ENCODE assay signal across 8 cellular contexts in the genomic region with DNA sequence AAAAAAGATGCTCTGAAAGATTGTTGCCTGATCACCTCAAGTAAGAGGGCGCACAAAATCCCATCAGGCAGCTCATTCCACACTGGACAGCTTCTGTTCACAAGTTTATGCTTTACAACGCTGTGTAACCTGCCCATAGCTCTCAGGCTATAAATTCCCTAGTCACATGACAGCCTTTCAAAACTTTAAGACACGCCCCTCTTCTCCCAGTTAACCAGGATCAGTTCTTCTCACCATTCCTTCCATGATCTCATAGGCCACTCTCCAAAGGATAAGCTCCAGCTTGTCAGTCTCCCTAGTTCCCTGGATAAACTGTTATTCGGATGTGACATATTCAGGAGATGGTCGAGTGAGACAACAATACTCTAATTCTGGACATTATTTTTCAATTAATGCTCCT. TPM values are rescaled to one million over a fixed set of nuclear protein-coding genes. Genes with fewer than 3 reads are reported as not detected.
DNase-seq lines count a peak whose midpoint lies in the region; ATAC-seq and TF ChIP-seq lines count a peak whose summit lies in the region.

No MANE protein-coding gene starts in this region.

- CTCF ChIA-PET in AG04450 (lab: Charles Lee) = interaction anchor here (0.5 to 3.3 kb wide), 4 partner anchors 13 to 137 kb away, joined by 3 to 38 read pairs (median 12); a partner anchor contains a TSS

- POLR2A ChIA-PET in AG04450 (lab: Yijun Ruan, JAX) = interaction anchor here (0.5 to 3.3 kb wide), 3 partner anchors 13 to 116 kb away, joined by 3 to 13 read pairs (median 5); a partner anchor contains a TSS

- H3K27me3 ChIP-seq in AG04450 (ENCODE audit: control insufficient read depth, insufficient read depth, low read length) = no peaks in the 10 kb centered on the region

- no peaks in the 10 kb centered on the region for H3K9me3 Mint-ChIP-seq in brain

- no peak for DNase-seq in AG04450 (ENCODE audit: low read depth, low spot score)
- peak; percentile 44 for DNase-seq in HT1080 (ENCODE audit: low read depth)
- DNase-seq in left kidney (ENCODE audit: low read depth, low spot score) = peak; percentile 71
- no peak for DNase-seq in cerebellar cortex (ENCODE audit: low spot score)
- no peak for DNase-seq in NCI-H1436 treated with DMSO at 0.1 percent for 48 hours (lab: John Stamatoyannopoulos, UW)

- peaks cover 90% of the 10 kb centered on the region for H3K4me1 Mint-ChIP-seq in brain

- peak overlapping the region in 3 of 5 experiments; percentile 1 to 7 (median 4) for H3K4me3 Mint-ChIP-seq in brain

- ATAC-seq in activated CD4-positive, CD25-positive, alpha-beta regulatory T cell treated with anti-CD3 and anti-CD28 coated beads, Interleukin-2, amount 50 U/mL, for 24 hours = no peak
- no peak for ATAC-seq in GM18867 (IDR thresholded peaks at IDR 0.05; ENCODE audit: unreplicated experiment)

- peaks cover 44% of the 10 kb centered on the region for H3K36me3 Mint-ChIP-seq in brain

- H3K4me3 ChIP-seq in AG04450 (ENCODE audit: low read depth, low read length) = no peak overlapping the region

- TF ChIP-seq CTCF in AG04450 (IDR thresholded peaks at IDR 0.05; ENCODE audit: low read depth, low read length) = no peak
- no peak for TF ChIP-seq CTCF in brain (conservative IDR thresholded peaks at IDR 0.05)

- peak overlapping the region; percentile 11 for H3K27ac ChIP-seq in AG04450 (ENCODE audit: low read depth, low read length)

- peak overlapping the region in 3 of 5 experiments; percentile 21 to 69 (median 31) for H3K27ac Mint-ChIP-seq in brain

- no peaks in the 10 kb centered on the region for H3K9me3 ChIP-seq in AG04450 (ENCODE audit: control insufficient read depth, insufficient read depth, low read length)

- no peaks in the 10 kb centered on the region for H3K27me3 Mint-ChIP-seq in brain

RNA-seq across cellular contexts. Expression of a gene that starts 15.0 kb away (rescaled TPM):
- polyA plus RNA-seq in AG04450 (2011; rRNA removed) (36.8 and 40.5 TPM in 2 replicates), brain (ENCODE audit: insufficient read depth, low read depth, low replicate concordance) (75.7 TPM)
- polyA minus RNA-seq in AG04450 (2011; rRNA and poly(A)+ RNA removed) = 68.2 and 77.5 TPM in 2 replicates
- 14.3 and 21.4 TPM in 2 replicates for total RNA-seq in HT1080 (2014; rRNA removed; shearing (Covaris generic))
- 26.5 and 36.3 TPM in 2 replicates for polyA plus RNA-seq in HT1080 (2015; cell fraction: cytosol; rRNA removed)
- 44.4 and 47.6 TPM in 2 replicates for polyA plus RNA-seq in HT1080 (2015; cell fraction: nucleus; rRNA removed)

RNA-seq across cellular contexts. Expression of a gene that starts 42.1 kb away (rescaled TPM):
- 48.6 and 67.5 TPM in 2 replicates for polyA plus RNA-seq in AG04450 (2011; rRNA removed)
- polyA minus RNA-seq in AG04450 (2011; rRNA and poly(A)+ RNA removed) = 20.9 and 23.1 TPM in 2 replicates
- 146 TPM in 2 replicates for total RNA-seq in HT1080 (2014; rRNA removed; shearing (Covaris generic))
- polyA plus RNA-seq in HT1080 (2015; cell fraction: cytosol; rRNA removed) = 139 and 159 TPM in 2 replicates
- 117 and 139 TPM in 2 replicates for polyA plus RNA-seq in HT1080 (2015; cell fraction: nucleus; rRNA removed)
- 29.4 TPM for polyA plus RNA-seq in brain (ENCODE audit: insufficient read depth, low read depth, low replicate concordance)

RNA-seq across cellular contexts. Expression of a gene that starts 42.4 kb away (rescaled TPM):
- polyA plus RNA-seq in AG04450 (2011; rRNA removed) = 3.8 and 4.0 TPM in 2 replicates
- 5.0 and 6.6 TPM in 2 replicates for polyA minus RNA-seq in AG04450 (2011; rRNA and poly(A)+ RNA removed)
- 12.5 and 15.1 TPM in 2 replicates for total RNA-seq in HT1080 (2014; rRNA removed; shearing (Covaris generic))
- 8.1 and 8.4 TPM in 2 replicates for polyA plus RNA-seq in HT1080 (2015; cell fraction: cytosol; rRNA removed)
- polyA plus RNA-seq in HT1080 (2015; cell fraction: nucleus; rRNA removed) = 7.9 and 8.7 TPM in 2 replicates
- polyA plus RNA-seq in brain (ENCODE audit: insufficient read depth, low read depth, low replicate concordance) = 3.1 TPM

Comparison
In these comparisons a context has a peak if more than half of its experiments do, and no peak if none do; other contexts are left out.
1. DNase-seq: peak in HT1080 (single experiment) and left kidney (single experiment); none in AG04450 (single experiment), cerebellar cortex (single experiment) and NCI-H1436 treated with DMSO at 0.1 percent for 48 hours (single experiment).